ENCODE assay signal across 16 cellular contexts in the genomic region with DNA sequence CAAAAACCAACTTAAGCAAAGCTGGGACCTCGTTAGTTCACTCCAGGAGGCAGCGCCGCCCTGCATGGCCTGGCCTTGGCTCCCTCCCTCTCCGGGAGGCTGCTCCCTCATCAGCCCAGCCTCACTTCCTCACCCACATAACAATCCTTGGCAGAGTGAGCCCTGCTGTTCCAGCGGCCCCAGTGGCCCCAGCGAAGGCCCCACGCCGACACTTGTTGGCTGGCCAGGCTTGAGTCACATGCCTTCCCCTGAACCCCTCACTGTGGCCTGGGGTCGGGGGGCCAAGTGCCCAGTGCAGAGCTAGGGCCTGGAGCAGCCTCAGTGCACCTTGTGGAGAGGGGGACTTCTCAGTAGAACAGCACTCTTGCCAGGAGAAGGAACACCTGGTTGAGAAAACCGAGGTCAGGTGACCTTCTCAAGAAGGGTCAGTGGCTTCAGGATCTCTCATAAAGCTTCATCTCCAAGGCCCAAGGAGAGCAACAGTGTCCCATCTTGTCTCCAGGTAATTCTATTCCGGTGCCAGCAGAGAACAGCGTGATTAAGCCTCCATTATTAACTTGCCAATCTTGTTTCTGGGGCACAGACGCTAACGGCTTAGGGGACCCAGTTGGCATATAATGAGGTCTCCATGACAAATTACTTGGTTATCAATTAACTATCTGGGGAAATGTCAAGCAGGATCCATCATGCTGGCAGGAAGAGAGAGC. TPM values are rescaled to one million over a fixed set of nuclear protein-coding genes. Genes with fewer than 3 reads are reported as not detected.
DNase-seq lines count a peak whose midpoint lies in the region; ATAC-seq and TF ChIP-seq lines count a peak whose summit lies in the region.
"Had no signal": no experiment of that assay in that cellular context is flagged by ENCODE, and none has a peak within 500 bp of the region (broad histone marks: within the 10 kb centered on the region; RNA-seq: fewer than 3 reads in every experiment).

No MANE protein-coding gene starts in this region.

- H3K36me3 ChIP-seq in SK-N-SH (replicated peaks in 1 of 2; ENCODE audit: control insufficient read depth in 1 of 2, insufficient read depth in 2 of 2, low read length in 1 of 2) (no peaks in the 10 kb centered on the region), WERI-Rb-1 (no peaks in the 10 kb centered on the region)
- H3K36me3 ChIP-seq: BE2C had no signal

- POLR2A ChIA-PET in SK-N-SH (lab: Yijun Ruan, JAX) = interaction anchor here (1.6 kb wide), 1 partner anchor 14 kb away, joined by 3 read pairs; no protein-coding TSS in a partner anchor

- TF ChIP-seq CTCF in SK-N-SH (IDR thresholded peaks at IDR 0.05) = no peak
- no peak for TF ChIP-seq CTCF in WERI-Rb-1 (IDR thresholded peaks at IDR 0.05; ENCODE audit: low read depth, low read length)

- H3K4me1 ChIP-seq in SK-N-SH (ENCODE audit: control insufficient read depth in 1 of 2, insufficient read depth in 2 of 2, low read depth in 1 of 2, low read length in 1 of 2) = peaks cover 0 to 10% of the 10 kb centered on the region in 2 experiments; a peak in 1 of 4 replicates
- H3K4me1 ChIP-seq: BE2C had no signal

- TF ChIP-seq RAD21 in SK-N-SH (IDR thresholded peaks at IDR 0.05; ENCODE audit: low read length) = no peak

- H3K27me3 ChIP-seq in SK-N-SH (ENCODE audit: insufficient read depth) = no peaks in the 10 kb centered on the region
- no peaks in the 10 kb centered on the region for H3K27me3 ChIP-seq in WERI-Rb-1 (ENCODE audit: insufficient read depth, low read depth, severe bottlenecking)
- H3K27me3 ChIP-seq: BE2C had no signal

- H3K9me2 ChIP-seq in SK-N-SH = no peaks in the 10 kb centered on the region

- no peak overlapping the region for H3K4me2 ChIP-seq in SK-N-SH

- H3K9ac ChIP-seq in SK-N-SH = no peak overlapping the region

- DNase-seq in NCI-H1092 (lab: John Stamatoyannopoulos, UW) (peak; percentile 19), NCI-H1092 treated with DMSO at 0.1 percent for 48 hours (lab: John Stamatoyannopoulos, UW) (no peak), SK-N-SH (no peak), WERI-Rb-1 (no peak), retina (peak; percentile 22)
- no peak for DNase-seq in stimulated activated naive CD8-positive, alpha-beta T cell treated with anti-CD3 and anti-CD28 coated beads, Interleukin-15, amount 100 ng/mL, for 72 hours
- DNase-seq: BE2C, NCI-H1105, NCI-H2029, NCI-H446, SHP77 treated with DMSO at 0.1 percent for 48 hours, SW 1271 had no signal

- no peaks in the 10 kb centered on the region for H3K4me1 Mint-ChIP-seq in stimulated activated naive CD8-positive, alpha-beta T cell treated with anti-CD3 and anti-CD28 coated beads, Interleukin-15, amount 100 ng/mL, for 72 hours
- H3K4me1 Mint-ChIP-seq: CD14-positive monocyte had no signal

- WGBS in SK-N-SH (ENCODE audit: low lambda C conversion rate) = 68% methylated on average over 14 of the region's 14 CpGs

- no peaks in the 10 kb centered on the region for H3F3A ChIP-seq in SK-N-SH (replicated peaks; ENCODE audit: insufficient read depth)

- no peak overlapping the region for H3K4me3 Mint-ChIP-seq in stimulated activated naive CD8-positive, alpha-beta T cell treated with anti-CD3 and anti-CD28 coated beads, Interleukin-15, amount 100 ng/mL, for 72 hours
- H3K4me3 Mint-ChIP-seq: CD14-positive monocyte; CD8-positive, alpha-beta memory T cell had no signal

- peaks cover 12% of the 10 kb centered on the region for H3K27me3 Mint-ChIP-seq in stimulated activated naive CD8-positive, alpha-beta T cell treated with anti-CD3 and anti-CD28 coated beads, Interleukin-15, amount 100 ng/mL, for 72 hours

- H3K27ac ChIP-seq in SK-N-SH (ENCODE audit: low read depth in 2 of 2, low read length in 1 of 2) (no peak overlapping the region), WERI-Rb-1 (peak overlapping the region; percentile 41; the same call in 1 of the 2 replicates)
- H3K27ac ChIP-seq: RWPE1 had no signal

- peaks cover 17% of the 10 kb centered on the region for H4K20me1 ChIP-seq in SK-N-SH (ENCODE audit: insufficient read depth)

- TF ChIP-seq EP300 in SK-N-SH (IDR thresholded peaks at IDR 0.05; ENCODE audit: borderline replicate concordance in 1 of 2, low read depth in 1 of 2, low read length in 1 of 2) = no peak

- ATAC-seq in SK-N-SH treated with all-trans-retinoic acid at 6 μM for 48 hours = no peak
- no peak for ATAC-seq in stimulated activated naive CD8-positive, alpha-beta T cell treated with anti-CD3 and anti-CD28 coated beads, Interleukin-15, amount 100 ng/mL, for 72 hours

- H3K9me3 Mint-ChIP-seq in stimulated activated naive CD8-positive, alpha-beta T cell treated with anti-CD3 and anti-CD28 coated beads, Interleukin-15, amount 100 ng/mL, for 72 hours = no peaks in the 10 kb centered on the region
- H3K9me3 Mint-ChIP-seq: CD14-positive monocyte; CD8-positive, alpha-beta memory T cell had no signal

- no peak overlapping the region for H2AFZ ChIP-seq in SK-N-SH (ENCODE audit: low read depth)

- no peak overlapping the region for H3K27ac Mint-ChIP-seq in stimulated activated naive CD8-positive, alpha-beta T cell treated with anti-CD3 and anti-CD28 coated beads, Interleukin-15, amount 100 ng/mL, for 72 hours
- H3K27ac Mint-ChIP-seq: CD14-positive monocyte; CD8-positive, alpha-beta memory T cell had no signal

- H3K4me3 ChIP-seq in SK-N-SH (ENCODE audit: low read depth in 2 of 2, low read length in 1 of 2) = no peak overlapping the region
- H3K4me3 ChIP-seq in WERI-Rb-1 (ENCODE audit: low read depth, low read length) = no peak overlapping the region

- CTCF ChIA-PET in SK-N-SH (lab: Yijun Ruan, JAX) = interaction anchor here (1.0 to 2.3 kb wide), 2 partner anchors 14 to 539 kb away, joined by 4 to 15 read pairs; no protein-coding TSS in a partner anchor

- H3K79me2 ChIP-seq in SK-N-SH (ENCODE audit: insufficient read depth) = no peaks in the 10 kb centered on the region

- H3K9me3 ChIP-seq in SK-N-SH (no peaks in the 10 kb centered on the region), WERI-Rb-1 (ENCODE audit: severe bottlenecking) (no peaks in the 10 kb centered on the region)
- H3K9me3 ChIP-seq: BE2C had no signal

TF ChIP-seq in SK-N-SH, 30 proteins besides CTCF, POLR2A, EP300 and RAD21 (continues in another document):
- TF ChIP-seq, protein P1, sequence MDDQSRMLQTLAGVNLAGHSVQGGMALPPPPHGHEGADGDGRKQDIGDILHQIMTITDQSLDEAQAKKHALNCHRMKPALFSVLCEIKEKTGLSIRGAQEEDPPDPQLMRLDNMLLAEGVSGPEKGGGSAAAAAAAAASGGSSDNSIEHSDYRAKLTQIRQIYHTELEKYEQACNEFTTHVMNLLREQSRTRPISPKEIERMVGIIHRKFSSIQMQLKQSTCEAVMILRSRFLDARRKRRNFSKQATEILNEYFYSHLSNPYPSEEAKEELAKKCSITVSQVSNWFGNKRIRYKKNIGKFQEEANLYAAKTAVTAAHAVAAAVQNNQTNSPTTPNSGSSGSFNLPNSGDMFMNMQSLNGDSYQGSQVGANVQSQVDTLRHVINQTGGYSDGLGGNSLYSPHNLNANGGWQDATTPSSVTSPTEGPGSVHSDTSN (IDR thresholded peaks at IDR 0.05) = no peak

TF ChIP-seq in SK-N-SH treated with all-trans-retinoic acid at 6 μM for 48 hours, 23 proteins besides CTCF, POLR2A, EP300 and RAD21:
- TF ChIP-seq BACH2 (CRISPR knock-in tag; IDR thresholded peaks at IDR 0.05; ENCODE audit: borderline replicate concordance) (no peak), ISL1 (CRISPR knock-in tag; IDR thresholded peaks at IDR 0.05) (no peak), ZC3H10 (CRISPR knock-in tag; IDR thresholded peaks at IDR 0.05) (no peak), TOX (CRISPR knock-in tag; IDR thresholded peaks at IDR 0.05; ENCODE audit: borderline replicate concordance) (no peak), ESRRG (CRISPR knock-in tag; IDR thresholded peaks at IDR 0.05) (no peak), ZNF70 (CRISPR knock-in tag; IDR thresholded peaks at IDR 0.05) (no peak), GLIS3 (CRISPR knock-in tag; IDR thresholded peaks at IDR 0.05) (no peak), PATZ1 (CRISPR knock-in tag; IDR thresholded peaks at IDR 0.05; ENCODE audit: borderline replicate concordance) (no peak), ARNTL (CRISPR knock-in tag; IDR thresholded peaks at IDR 0.05; ENCODE audit: borderline replicate concordance, low read depth) (no peak), ZNF8 (CRISPR knock-in tag; IDR thresholded peaks at IDR 0.05) (no peak), TCF4 (CRISPR knock-in tag; IDR thresholded peaks at IDR 0.05; ENCODE audit: borderline replicate concordance) (no peak), ZFP3 (CRISPR knock-in tag; IDR thresholded peaks at IDR 0.05) (no peak), CREB5 (CRISPR knock-in tag; IDR thresholded peaks at IDR 0.05; ENCODE audit: low read depth) (no peak)
TF ChIP-seq in SK-N-SH treated with all-trans-retinoic acid at 6 μM for 48 hours: peak in this region for 0.

RNA-seq across cellular contexts. Expression of gene ENDOV, which starts 26.8 kb away (rescaled TPM):
- polyA plus RNA-seq in SK-N-SH (2012; rRNA removed) = 83.6 and 90.3 TPM in 2 replicates
- 36.1 and 50.0 TPM in 2 replicates for polyA plus RNA-seq in SK-N-SH (2012; cell fraction: cytosol; rRNA removed)
- 181 and 203 TPM in 2 replicates for polyA plus RNA-seq in SK-N-SH (2012; cell fraction: nucleus; rRNA removed)

RNA-seq across cellular contexts. Expression of gene NPTX1, which starts 34.7 kb away (rescaled TPM):
- 0.05 and 0.16 TPM in 2 replicates for polyA plus RNA-seq in SK-N-SH (2012; rRNA removed)
- 0.01 and 0.03 TPM in 2 replicates for polyA plus RNA-seq in SK-N-SH (2012; cell fraction: cytosol; rRNA removed)
- 0.05 and 0.38 TPM in 2 replicates for polyA plus RNA-seq in SK-N-SH (2012; cell fraction: nucleus; rRNA removed)
- polyA plus RNA-seq: CD14-positive monocyte; CD8-positive, alpha-beta memory T cell had no signal

Comparison
In these comparisons a context has a peak if more than half of its experiments do, and no peak if none do; other contexts are left out.
1. DNase-seq: peak in NCI-H1092 (single experiment) and retina (single experiment); none in NCI-H1092 treated with DMSO at 0.1 percent for 48 hours (single experiment), SK-N-SH (single experiment), WERI-Rb-1 (single experiment) and stimulated activated naive CD8-positive, alpha-beta T cell treated with anti-CD3 and anti-CD28 coated beads, Interleukin-15, amount 100 ng/mL, for 72 hours (0 of 2).